ENCODE assay signal across 28 cellular contexts in the genomic region with DNA sequence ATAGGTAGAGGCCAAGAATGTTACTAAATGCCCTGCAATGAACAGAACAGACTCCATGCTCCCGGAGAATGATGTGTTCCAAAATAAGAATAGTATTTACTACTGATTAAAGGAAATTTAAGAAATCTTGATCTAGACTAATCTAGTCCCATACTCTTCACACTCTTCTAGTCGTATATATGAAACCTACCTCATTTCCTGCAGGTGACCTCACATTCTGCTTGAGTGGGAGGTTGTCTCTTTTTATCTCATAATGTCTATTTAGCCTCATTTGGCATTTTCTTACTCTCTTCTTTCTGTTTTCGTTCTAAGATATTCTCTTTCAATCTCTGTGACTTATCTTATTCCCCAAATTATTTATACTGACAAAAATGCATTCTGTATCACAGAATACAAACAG. TPM values are rescaled to one million over a fixed set of nuclear protein-coding genes. Genes with fewer than 3 reads are reported as not detected.
DNase-seq lines count a peak whose midpoint lies in the region; ATAC-seq and TF ChIP-seq lines count a peak whose summit lies in the region.
"Had no signal": no experiment of that assay in that cellular context is flagged by ENCODE, and none has a peak within 500 bp of the region (broad histone marks: within the 10 kb centered on the region; RNA-seq: fewer than 3 reads in every experiment).

No MANE protein-coding gene starts in this region.

- intact Hi-C loops in Calu3 (cut with micrococcal nuclease; ENCODE audit: unreplicated experiment) = no loop called here

- H2BK15ac ChIP-seq in neuronal stem cell (ENCODE audit: low read length) = no peak overlapping the region

- H3K27ac Mint-ChIP-seq in Calu3 (ENCODE audit: unreplicated experiment) = peak overlapping the region; percentile 37
- peak overlapping the region; percentile 65 for H3K27ac Mint-ChIP-seq in activated naive CD8-positive, alpha-beta T cell treated with anti-CD3 and anti-CD28 coated beads for 36 hours
- H3K27ac Mint-ChIP-seq: memory B cell had no signal

- H3K9ac ChIP-seq in neuronal stem cell (ENCODE audit: low read depth, low read length, poor library complexity) = no peak overlapping the region

- H4K91ac ChIP-seq in neuronal stem cell (ENCODE audit: low read depth, low read length, poor library complexity) = no peak overlapping the region

- no peaks in the 10 kb centered on the region for H3K4me1 ChIP-seq in neuronal stem cell (ENCODE audit: control insufficient read depth in 2 of 2, insufficient read depth in 1 of 2, low read depth in 1 of 2, low read length in 2 of 2)

- H3K18ac ChIP-seq in neuronal stem cell (ENCODE audit: low read length) = no peak overlapping the region

- peaks cover 8% of the 10 kb centered on the region for H3K36me3 Mint-ChIP-seq in Calu3 (ENCODE audit: insufficient read depth, unreplicated experiment)
- H3K36me3 Mint-ChIP-seq in activated naive CD8-positive, alpha-beta T cell treated with anti-CD3 and anti-CD28 coated beads for 36 hours = peaks cover 5% of the 10 kb centered on the region
- H3K36me3 Mint-ChIP-seq: memory B cell had no signal

- H3K4me1 Mint-ChIP-seq in Calu3 (ENCODE audit: low read depth, unreplicated experiment) = peaks cover 27% of the 10 kb centered on the region
- peaks cover 36% of the 10 kb centered on the region for H3K4me1 Mint-ChIP-seq in activated naive CD8-positive, alpha-beta T cell treated with anti-CD3 and anti-CD28 coated beads for 36 hours
- H3K4me1 Mint-ChIP-seq: memory B cell had no signal

- no CpG with 5 or more reads among the region's 3 CpGs for WGBS in neuronal stem cell (ENCODE audit: extremely low coverage in 2 of 2, insufficient read length in 2 of 2, insufficient replicate concordance in 1 of 2), 2 donors

- no peak overlapping the region for H3K23ac ChIP-seq in neuronal stem cell (ENCODE audit: low read depth, low read length, poor library complexity)

- no TSS peak for BruUV-seq in Calu3 (replicated peaks; lab: Mats Ljungman, UMichigan)

- no peak overlapping the region for H2AK5ac ChIP-seq in neuronal stem cell (ENCODE audit: low read depth, low read length)

- no peak overlapping the region for H3K4ac ChIP-seq in neuronal stem cell (ENCODE audit: low read length)

- H3K4me2 ChIP-seq in neuronal stem cell (ENCODE audit: insufficient read depth, low read length, poor library complexity, severe bottlenecking) = no peak overlapping the region

- ATAC-seq in HG02678 (IDR thresholded peaks at IDR 0.05; ENCODE audit: unreplicated experiment) = peak; percentile 48
- ATAC-seq in GM21367 (IDR thresholded peaks at IDR 0.05; ENCODE audit: unreplicated experiment) = no peak
- ATAC-seq in HG03108 (IDR thresholded peaks at IDR 0.05; ENCODE audit: unreplicated experiment) = no peak

- H3K14ac ChIP-seq in neuronal stem cell (ENCODE audit: low read length) = no peak overlapping the region

- H3K9me3 ChIP-seq in neuronal stem cell (replicated peaks in 1 of 2; ENCODE audit: control insufficient read depth in 2 of 2, insufficient read depth in 1 of 2, low read depth in 1 of 2, low read length in 2 of 2) = no peaks in the 10 kb centered on the region
- H3K9me3 ChIP-seq: neutrophil had no signal

- H3K27me3 ChIP-seq in neuronal stem cell (ENCODE audit: control insufficient read depth in 3 of 3, insufficient read depth in 3 of 3, low read depth in 1 of 3, low read length in 3 of 3) = no peaks in the 10 kb centered on the region
- H3K27me3 ChIP-seq: neutrophil had no signal

- CTCF ChIA-PET in Calu3 (lab: Charles Lee) = no interaction called here

- H3K4me3 ChIP-seq in neuronal stem cell (ENCODE audit: low read length in 2 of 2) = no peak overlapping the region
- H3K4me3 ChIP-seq: SK-N-MC had no signal

- no peak overlapping the region for H2BK120ac ChIP-seq in neuronal stem cell (ENCODE audit: low read depth, low read length)

- no peak for TF ChIP-seq CTCF in Calu3 (IDR thresholded peaks at IDR 0.05; ENCODE audit: unreplicated experiment)

- H4K8ac ChIP-seq in neuronal stem cell (ENCODE audit: low read depth, low read length) = no peak overlapping the region

- no peaks in the 10 kb centered on the region for H3K27me3 Mint-ChIP-seq in Calu3 (ENCODE audit: unreplicated experiment)
- no peaks in the 10 kb centered on the region for H3K27me3 Mint-ChIP-seq in activated naive CD8-positive, alpha-beta T cell treated with anti-CD3 and anti-CD28 coated beads for 36 hours
- H3K27me3 Mint-ChIP-seq: memory B cell had no signal

- no peaks in the 10 kb centered on the region for H3K79me1 ChIP-seq in neuronal stem cell (ENCODE audit: low read depth, low read length)

- H3K4me3 Mint-ChIP-seq in Calu3 (ENCODE audit: low read depth, unreplicated experiment) = no peak overlapping the region
- peak overlapping the region; percentile 40 for H3K4me3 Mint-ChIP-seq in activated naive CD8-positive, alpha-beta T cell treated with anti-CD3 and anti-CD28 coated beads for 36 hours
- H3K4me3 Mint-ChIP-seq: memory B cell had no signal

- peaks cover 3% of the 10 kb centered on the region for H3K9me3 Mint-ChIP-seq in Calu3 (ENCODE audit: low read depth, unreplicated experiment)
- H3K9me3 Mint-ChIP-seq in activated naive CD8-positive, alpha-beta T cell treated with anti-CD3 and anti-CD28 coated beads for 36 hours = peaks cover 4% of the 10 kb centered on the region
- H3K9me3 Mint-ChIP-seq: memory B cell had no signal

- H2BK5ac ChIP-seq in neuronal stem cell (ENCODE audit: low read length) = no peak overlapping the region

- H2AFZ ChIP-seq in neuronal stem cell (ENCODE audit: low read length) = no peak overlapping the region

- no peak overlapping the region for H3K27ac ChIP-seq in neuronal stem cell (replicated peaks; ENCODE audit: low read length)
- H3K27ac ChIP-seq: neutrophil, SK-N-MC, WERI-Rb-1 had no signal

- no peak overlapping the region for H2BK12ac ChIP-seq in neuronal stem cell (ENCODE audit: low read length)

- H3K36me3 ChIP-seq in neuronal stem cell (replicated peaks in 1 of 2; ENCODE audit: control insufficient read depth in 2 of 2, insufficient read depth in 2 of 2, low read length in 2 of 2) = no peaks in the 10 kb centered on the region
- H3K36me3 ChIP-seq: neutrophil, WERI-Rb-1 had no signal

- peak; percentile 28 for DNase-seq in activated CD4-positive, alpha-beta T cell treated with anti-CD3 and anti-CD28 coated beads for 48 hours
- no peak for DNase-seq in activated CD4-positive, alpha-beta T cell treated with anti-CD3 and anti-CD28 coated beads, Interleukin-2, amount 50 U/mL, for 4 hours
- DNase-seq in Calu3 (no peak), neuronal stem cell (ENCODE audit: low spot score) (no peak)
- DNase-seq in activated naive CD8-positive, alpha-beta T cell treated with anti-CD3 and anti-CD28 coated beads for 36 hours = peak; percentile 9
- DNase-seq: AML-193; aorta; DMS53; GDM1; KG1; MV-4-11; NCI-H1694 treated with DMSO at 0.1 percent for 48 hours; NCI-H69; RPMI8226; small intestine; stimulated activated CD4-positive, alpha-beta T cell treated with anti-CD3 and anti-CD28 coated beads, Interleukin-2, amount 100 ng/mL, for 48 hours; trophoblast cell; WERI-Rb-1 had no signal

RNA-seq across cellular contexts. Expression of a gene that starts 9.2 kb away (rescaled TPM):
- total RNA-seq in Calu3 (2022) = not detected in 2 replicates
- not detected for total RNA-seq in activated naive CD8-positive, alpha-beta T cell treated with anti-CD3 and anti-CD28 coated beads for 36 hours
- not detected for polyA plus RNA-seq in neuronal stem cell (2013, experiment 1 of 2)
- not detected for polyA plus RNA-seq in neuronal stem cell (2013, experiment 2 of 2)
- total RNA-seq: A172; cardiac septum; pulmonary artery endothelial cell; T-helper 2 cell treated with Interferon-gamma antibody and Interleukin-4, amounts not matched to agents 100 ng/mL and 5 ng/mL, for 36 hours had no signal
- polyA plus RNA-seq: aorta had no signal

Comparison
In these comparisons a context has a peak if more than half of its experiments do, and no peak if none do; other contexts are left out.
1. DNase-seq: peak in activated CD4-positive, alpha-beta T cell treated with anti-CD3 and anti-CD28 coated beads for 48 hours (single experiment) and activated naive CD8-positive, alpha-beta T cell treated with anti-CD3 and anti-CD28 coated beads for 36 hours (single experiment); none in activated CD4-positive, alpha-beta T cell treated with anti-CD3 and anti-CD28 coated beads, Interleukin-2, amount 50 U/mL, for 4 hours (0 of 2), Calu3 (single experiment) and neuronal stem cell (single experiment).